8 cellular contexts compared by ENCODE assay signal in genomic region chr21:31198575-31198974, GRCh38.
DNase-seq lines count a peak whose midpoint lies in the region; ATAC-seq, FAIRE-seq and TF ChIP-seq lines count a peak whose summit lies in the region.

No MANE protein-coding gene starts in this region.

- WGBS in GM12878 (ENCODE audit: insufficient coverage, insufficient replicate concordance, low lambda C conversion rate, missing lambda C conversion rate) = 44% methylated on average over 4 of the region's 4 CpGs

- H4K20me1 ChIP-seq in GM12878 (ENCODE audit: control insufficient read depth, insufficient read depth) = no peaks in the 10 kb centered on the region

- no peak overlapping the region for H3K27ac ChIP-seq in GM12878 (ENCODE audit: control insufficient read depth, insufficient read depth)
- no peak overlapping the region for H3K27ac ChIP-seq in kidney (ENCODE audit: low read depth in 2 of 2, low read length in 2 of 2)
- no peak overlapping the region for H3K27ac ChIP-seq in upper lobe of right lung

- intact Hi-C loops in GM12878 (cut with micrococcal nuclease; ENCODE audit: unreplicated experiment) (loop anchor here (1.0 to 5.0 kb wide), 5 partner anchors 91 to 406 kb away; no protein-coding TSS in a partner anchor), kidney (cut with DNase I) (loop anchor here (10.0 kb wide), 1 partner anchor 386 kb away; no protein-coding TSS in a partner anchor), upper lobe of right lung (cut with DNase I) (loop anchor here (5.0 kb wide), 1 partner anchor 409 kb away; no protein-coding TSS in a partner anchor)

- no peak for FAIRE-seq in GM12878 (lab: Jason Lieb, UNC)
- peak; percentile 83 for FAIRE-seq in kidney (lab: Jason Lieb, UNC)

- no peak for TF ChIP-seq EP300 in GM12878 (IDR thresholded peaks at IDR 0.05; ENCODE audit: borderline replicate concordance in 1 of 2, control insufficient read depth in 1 of 2, low read depth in 2 of 2, low read length in 2 of 2)

- no TSS peak for BruUV-seq in GM12878 (replicated peaks; lab: Mats Ljungman, UMichigan)

- peak; percentile 64 for TF ChIP-seq RAD21 in GM12878 (IDR thresholded peaks at IDR 0.05; ENCODE audit: insufficient read depth, low read depth, low read length)

- in situ Hi-C loops in GM12878 (cut with MboI) = loop anchor here (5.0 kb wide), 1 partner anchor 384 kb away; no protein-coding TSS in a partner anchor

- H3K9me3 ChIP-seq in GM12878 (replicated peaks; ENCODE audit: control insufficient read depth, insufficient read depth, low read length) (no peaks in the 10 kb centered on the region), kidney (ENCODE audit: control insufficient read depth in 1 of 2, low read length in 2 of 2) (no peaks in the 10 kb centered on the region), upper lobe of right lung (no peaks in the 10 kb centered on the region)

- no peak overlapping the region for H3K4me2 ChIP-seq in GM12878 (ENCODE audit: control insufficient read depth, insufficient read depth)

- no peaks in the 10 kb centered on the region for H3K79me2 ChIP-seq in GM12878 (ENCODE audit: control insufficient read depth, insufficient read depth, low read length)

- H2AFZ ChIP-seq in GM12878 (ENCODE audit: control insufficient read depth, low read depth, low read length) = no peak overlapping the region

- H3K4me3 ChIP-seq in GM12878 (no peak overlapping the region), kidney (ENCODE audit: low read length in 2 of 2) (no peak overlapping the region), upper lobe of right lung (no peak overlapping the region)

- H3K27me3 ChIP-seq in GM12878 (replicated peaks in 1 of 2; ENCODE audit: control insufficient read depth in 2 of 2, insufficient read depth in 2 of 2, low read length in 1 of 2) (no peaks in the 10 kb centered on the region), upper lobe of right lung (no peaks in the 10 kb centered on the region)

- ATAC-seq in GM12878 = peak; percentile 28; the same call in 1 of the 3 replicates
- ATAC-seq in upper lobe of right lung = peak; percentile 76
- ATAC-seq in HG02588 (IDR thresholded peaks at IDR 0.05; ENCODE audit: unreplicated experiment) = no peak

- POLR2A ChIA-PET in GM12878 (lab: Charles Lee) = interaction anchor here (0.5 kb wide), 1 partner anchor 82 kb away, joined by 7 read pairs; no protein-coding TSS in a partner anchor

- H3K36me3 ChIP-seq in GM12878 (ENCODE audit: control insufficient read depth in 2 of 2, insufficient read depth in 2 of 2, low read length in 1 of 2) (no peaks in the 10 kb centered on the region), kidney (ENCODE audit: control insufficient read depth in 1 of 2, insufficient read depth in 2 of 2, low read length in 2 of 2) (no peaks in the 10 kb centered on the region), upper lobe of right lung (no peaks in the 10 kb centered on the region)

- DNase-seq in Ammon's horn (ENCODE audit: low spot score) = peak; percentile 53
- DNase-seq in H4 (ENCODE audit: low spot score) = peak; percentile 40
- DNase-seq in NCI-H510A treated with DMSO at 0.1 percent for 48 hours (lab: John Stamatoyannopoulos, UW) = peak; percentile 74
- no peak for DNase-seq in GM12878 (ENCODE audit: low read depth, low spot score)
- no peak for DNase-seq in kidney
- DNase-seq in upper lobe of right lung = no peak
- DNase-seq in activated gamma-delta T cell (lab: John Stamatoyannopoulos, UW) = no peak

- no peak for TF ChIP-seq POLR2A in GM12878 (IDR thresholded peaks at IDR 0.05; ENCODE audit: low read depth, low read length)

- no peak overlapping the region for H3K9ac ChIP-seq in GM12878 (ENCODE audit: control insufficient read depth, insufficient read depth, low read length)
- no peak overlapping the region for H3K9ac ChIP-seq in kidney (ENCODE audit: low read length in 2 of 2)

- TF ChIP-seq CTCF in GM12878 (IDR thresholded peaks at IDR 0.05 in 2 of 3, conservative IDR thresholded peaks at IDR 0.05 in 1 of 3; ENCODE audit: control insufficient read depth in 2 of 3, extremely low read depth in 1 of 3, insufficient read depth in 1 of 3, low read depth in 3 of 3, low read length in 3 of 3) (peak; percentile 35 to 58 (median 42); a peak in 5 of 6 replicates), kidney (IDR thresholded peaks at IDR 0.05; ENCODE audit: borderline replicate concordance, extremely low read depth, insufficient read depth) (peak; percentile 45), upper lobe of right lung (IDR thresholded peaks at IDR 0.05) (peak; percentile 65)

- no peaks in the 10 kb centered on the region for H3K4me1 ChIP-seq in GM12878 (ENCODE audit: control insufficient read depth, insufficient read depth, low read length)
- H3K4me1 ChIP-seq in kidney (ENCODE audit: control insufficient read depth in 1 of 2, insufficient read depth in 1 of 2, low read depth in 1 of 2, low read length in 2 of 2) = no peaks in the 10 kb centered on the region
- H3K4me1 ChIP-seq in upper lobe of right lung = peaks cover 13% of the 10 kb centered on the region

- CTCF ChIA-PET in GM12878 (lab: Yijun Ruan, JAX) = interaction anchor here (0.6 to 9.6 kb wide), 21 partner anchors 10 to 404 kb away, joined by 3 to 171 read pairs (median 4); partner anchors contain the start of gene TIAM1

- RAD21 ChIA-PET in GM12878 (lab: Charles Lee; ENCODE audit: unreplicated experiment) = interaction anchor here (0.6 to 6.1 kb wide), 6 partner anchors 97 to 406 kb away, joined by 3 to 61 read pairs (median 4); no protein-coding TSS in a partner anchor

- SMC1A ChIA-PET in GM12878 (lab: Charles Lee; ENCODE audit: uncharacterized antibody, unreplicated experiment) = interaction anchor here (0.7 to 7.2 kb wide), 18 partner anchors 18 to 1573 kb away, joined by 3 to 77 read pairs (median 3); partner anchors contain the start of gene PAXBP1

TF ChIP-seq in GM12878, 131 proteins besides CTCF, POLR2A, EP300 and RAD21:
- TF ChIP-seq MTA2 (IDR thresholded peaks at IDR 0.05; ENCODE audit: low read depth) (no peak), MAX (IDR thresholded peaks at IDR 0.05; ENCODE audit: low read depth, low read length) (no peak), SMC3 (IDR thresholded peaks at IDR 0.05; ENCODE audit: borderline replicate concordance, low read length) (peak; percentile 75; the same call in 1 of the 2 replicates)

Comparison
In these comparisons a context has a peak if more than half of its experiments do, and no peak if none do; other contexts are left out.
1. DNase-seq: peak in Ammon's horn (single experiment), H4 (single experiment) and NCI-H510A treated with DMSO at 0.1 percent for 48 hours (single experiment); none in GM12878 (single experiment), kidney (single experiment), upper lobe of right lung (single experiment) and activated gamma-delta T cell (single experiment).
2. Peak in every context shown above with its lines, with median percentiles within 50 percentile points of each other: CTCF ChIP-seq.